Comparison of ENCODE assay signal across 28 cellular contexts in genomic region chr22:40768187-40768586, GRCh38.
"Had no signal": no experiment of that assay in that cellular context is flagged by ENCODE, and none has a peak within 500 bp of the region (broad histone marks: within the 10 kb centered on the region; RNA-seq: fewer than 3 reads in every experiment).

No MANE protein-coding gene starts in this region.

- H3K27me3 Mint-ChIP-seq: activated CD4-positive, alpha-beta memory T cell treated with anti-CD3 and anti-CD28 coated beads, Interleukin-2, amount 10 ng/mL, durations not matched to agents 7 days and 5 days; activated CD4-positive, alpha-beta T cell treated with anti-CD3 and anti-CD28 coated beads, Interleukin-2, amount 10 ng/mL, durations not matched to agents 7 days and 5 days; activated CD8-positive, alpha-beta memory T cell treated with anti-CD3 and anti-CD28 coated beads, Interleukin-2, amount 10 ng/mL, durations not matched to agents 7 days and 5 days; central memory CD8-positive, alpha-beta T cell; dendritic cell treated with granulocyte-macrophage colony-stimulating factor and Interleukin-4, amounts not matched to agents 40 ng/mL and 50 ng/mL, for 4 days; naive B cell; T-helper 17 cell had no signal

- H3K4me3 Mint-ChIP-seq: activated CD4-positive, alpha-beta memory T cell treated with anti-CD3 and anti-CD28 coated beads, Interleukin-2, amount 10 ng/mL, durations not matched to agents 7 days and 5 days; activated CD4-positive, alpha-beta T cell treated with anti-CD3 and anti-CD28 coated beads, Interleukin-2, amount 10 ng/mL, durations not matched to agents 7 days and 5 days; activated CD8-positive, alpha-beta memory T cell treated with anti-CD3 and anti-CD28 coated beads, Interleukin-2, amount 10 ng/mL, durations not matched to agents 7 days and 5 days; central memory CD8-positive, alpha-beta T cell; dendritic cell treated with granulocyte-macrophage colony-stimulating factor and Interleukin-4, amounts not matched to agents 40 ng/mL and 50 ng/mL, for 4 days; endodermal cell; neural crest cell; T-helper 17 cell had no signal

- ATAC-seq: activated CD4-positive, CD25-positive, alpha-beta regulatory T cell treated with anti-CD3 and anti-CD28 coated beads, Interleukin-2, amount 50 U/mL, for 24 hours; activated CD8-positive, alpha-beta memory T cell treated with anti-CD3 and anti-CD28 coated beads, Interleukin-2, amount 10 ng/mL, durations not matched to agents 7 days and 5 days; esophagus mucosa; left cardiac atrium; left ventricle myocardium superior; psoas muscle; stimulated activated naive CD8-positive, alpha-beta T cell treated with anti-CD3 and anti-CD28 coated beads, Interleukin-15, Interleukin-2, amounts not matched to agents 100 U/mL and 50 U/mL, for 24 hours; T-helper 17 cell had no signal

- H3K4me1 Mint-ChIP-seq: endodermal cell, neural crest cell had no signal

- H3K9me3 ChIP-seq: psoas muscle, testis, transverse colon had no signal

- H3K9me3 Mint-ChIP-seq: activated CD4-positive, alpha-beta memory T cell treated with anti-CD3 and anti-CD28 coated beads, Interleukin-2, amount 10 ng/mL, durations not matched to agents 7 days and 5 days; activated CD4-positive, alpha-beta T cell treated with anti-CD3 and anti-CD28 coated beads, Interleukin-2, amount 10 ng/mL, durations not matched to agents 7 days and 5 days; central memory CD8-positive, alpha-beta T cell; dendritic cell treated with granulocyte-macrophage colony-stimulating factor and Interleukin-4, amounts not matched to agents 40 ng/mL and 50 ng/mL, for 4 days; endodermal cell; naive B cell; neural crest cell had no signal

- H3K27me3 ChIP-seq: testis, transverse colon had no signal

- H3K27ac Mint-ChIP-seq: activated CD4-positive, alpha-beta memory T cell treated with anti-CD3 and anti-CD28 coated beads, Interleukin-2, amount 10 ng/mL, durations not matched to agents 7 days and 5 days; activated CD4-positive, alpha-beta T cell treated with anti-CD3 and anti-CD28 coated beads, Interleukin-2, amount 10 ng/mL, durations not matched to agents 7 days and 5 days; activated CD8-positive, alpha-beta memory T cell treated with anti-CD3 and anti-CD28 coated beads, Interleukin-2, amount 10 ng/mL, durations not matched to agents 7 days and 5 days; dendritic cell treated with granulocyte-macrophage colony-stimulating factor and Interleukin-4, amounts not matched to agents 40 ng/mL and 50 ng/mL, for 4 days; endodermal cell; T-helper 17 cell had no signal

- DNase-seq: activated CD4-positive, alpha-beta memory T cell treated with anti-CD3 and anti-CD28 coated beads, Interleukin-2, amount 10 ng/mL, durations not matched to agents 7 days and 5 days; activated CD4-positive, alpha-beta T cell treated with anti-CD3 and anti-CD28 coated beads, Interleukin-2, amount 10 ng/mL, durations not matched to agents 7 days and 5 days; activated CD8-positive, alpha-beta memory T cell treated with anti-CD3 and anti-CD28 coated beads, Interleukin-2, amount 10 ng/mL, durations not matched to agents 7 days and 5 days; activated naive CD4-positive, alpha-beta T cell treated with Interleukin-2 at 50 U/mL for 16 hours; endodermal cell; foreskin fibroblast; head of caudate nucleus; hippocampal formation; left cardiac atrium; left ventricle myocardium superior; naive B cell; occipital lobe; psoas muscle; stimulated activated CD4-positive, alpha-beta T cell treated with anti-CD3 and anti-CD28 coated beads, Interleukin-15, amount 100 ng/mL, for 24 hours; stimulated activated CD4-positive, alpha-beta T cell treated with anti-CD3 and anti-CD28 coated beads, Interleukin-2, amount 100 ng/mL, for 24 hours; stimulated activated naive CD8-positive, alpha-beta T cell treated with anti-CD3 and anti-CD28 coated beads, Interleukin-15, Interleukin-2, amounts not matched to agents 100 U/mL and 50 U/mL, for 24 hours; SW 1271; T-helper 17 cell; T1000; testis; transverse colon; WERI-Rb-1 had no signal

- H3K27ac ChIP-seq: parathyroid adenoma, psoas muscle, testis, transverse colon, WERI-Rb-1 had no signal
